ENCODE assay signal across 8 cellular contexts in genomic region chr7:44597181-44597580, GRCh38. TPM values are rescaled to one million over a fixed set of nuclear protein-coding genes. Genes with fewer than 3 reads are reported as not detected.
"Had no signal": no experiment of that assay in that cellular context is flagged by ENCODE, and none has a peak within 500 bp of the region (broad histone marks: within the 10 kb centered on the region; RNA-seq: fewer than 3 reads in every experiment).

No MANE protein-coding gene starts in this region.

RNA-seq across cellular contexts. Expression of gene NPC1L1, which starts 56.1 kb away (rescaled TPM):
- total RNA-seq: activated naive CD4-positive, alpha-beta T cell treated with anti-CD3 and anti-CD28 coated beads for 36 hours; activated naive CD8-positive, alpha-beta T cell treated with anti-CD3 and anti-CD28 coated beads for 36 hours; activated T-helper 1 cell treated with anti-CD3 and anti-CD28 coated beads, Interleukin-12 subunit alpha, Interleukin-12 subunit beta, Interleukin-2, Interleukin-4 antibody, amounts not matched to agents 30 ng/mL and 10 ng/mL and 1 ng/mL, durations not matched to agents 14 hours and 24 hours and 36 hours; activated T-helper 2 cell treated with anti-CD3 and anti-CD28 coated beads, Interferon-gamma antibody, Interleukin-2, Interleukin-4, amounts not matched to agents 10 μg/mL and 5 μg/mL and 100 μg/mL, durations not matched to agents 14 hours and 24 hours and 36 hours; ascending aorta; cardiac muscle cell; cerebellum; chondrocyte had no signal
- polyA plus RNA-seq: cardiac muscle cell had no signal
